9 cellular contexts compared by ENCODE assay signal in genomic region chr5:122156724-122157325, GRCh38. TPM values are rescaled to one million over a fixed set of nuclear protein-coding genes. Genes with fewer than 3 reads are reported as not detected.
DNase-seq lines count a peak whose midpoint lies in the region; ATAC-seq and TF ChIP-seq lines count a peak whose summit lies in the region.
"Had no signal": no experiment of that assay in that cellular context is flagged by ENCODE, and none has a peak within 500 bp of the region (broad histone marks: within the 10 kb centered on the region; RNA-seq: fewer than 3 reads in every experiment).

No MANE protein-coding gene starts in this region.

- DNase-seq in AG09319 (ENCODE audit: extremely low read depth, low read depth) (no peak), H4 (ENCODE audit: low spot score) (peak; percentile 53), SJCRH30 (peak; percentile 13 to 56), hepatocyte (ENCODE audit: low spot score) (peak; percentile 57), immature natural killer cell (no peak), middle frontal gyrus (ENCODE audit: extremely low spot score, low spot score) (no peak)
- DNase-seq in activated naive CD4-positive, alpha-beta T cell treated with anti-CD3 and anti-CD28 coated beads, Interleukin-2, amount 50 U/mL, for 72 hours (ENCODE audit: low spot score in 2 of 2) = no peak
- DNase-seq: naive B cell had no signal

- H3K27me3 ChIP-seq in SJCRH30 (no peaks in the 10 kb centered on the region), hepatocyte (no peaks in the 10 kb centered on the region)

- no peaks in the 10 kb centered on the region for H3K4me1 Mint-ChIP-seq in immature natural killer cell

- no peaks in the 10 kb centered on the region for H3K36me3 Mint-ChIP-seq in immature natural killer cell
- H3K36me3 Mint-ChIP-seq in activated naive CD4-positive, alpha-beta T cell treated with anti-CD3 and anti-CD28 coated beads, Interleukin-2, amount 50 U/mL, for 72 hours = no peaks in the 10 kb centered on the region
- H3K36me3 Mint-ChIP-seq: naive B cell had no signal

- no peak overlapping the region for H3K4me3 ChIP-seq in SJCRH30
- H3K4me3 ChIP-seq in hepatocyte = no peak overlapping the region

- ATAC-seq in GM21381 (IDR thresholded peaks at IDR 0.05; ENCODE audit: unreplicated experiment) = no peak
- no peak for ATAC-seq in activated naive CD4-positive, alpha-beta T cell treated with anti-CD3 and anti-CD28 coated beads, Interleukin-2, amount 50 U/mL, for 72 hours

- no peaks in the 10 kb centered on the region for H3K79me2 ChIP-seq in hepatocyte

- H3K9me3 Mint-ChIP-seq in immature natural killer cell = peaks cover 0 to 2% (median 0%) of the 10 kb centered on the region in 6 donors
- no peaks in the 10 kb centered on the region for H3K9me3 Mint-ChIP-seq in activated naive CD4-positive, alpha-beta T cell treated with anti-CD3 and anti-CD28 coated beads, Interleukin-2, amount 50 U/mL, for 72 hours
- H3K9me3 Mint-ChIP-seq: naive B cell had no signal

- H3K9me3 ChIP-seq in SJCRH30 (replicated peaks) (no peaks in the 10 kb centered on the region), hepatocyte (ENCODE audit: low read depth) (no peaks in the 10 kb centered on the region)

- H4K20me1 ChIP-seq in hepatocyte (ENCODE audit: insufficient read depth, poor library complexity, severe bottlenecking) = no peaks in the 10 kb centered on the region

- WGBS in hepatocyte (ENCODE audit: low lambda C conversion rate, missing lambda C conversion rate) = 29% methylated on average over 1 of the region's 1 CpG

- H3K4me1 ChIP-seq in SJCRH30 (no peaks in the 10 kb centered on the region), hepatocyte (ENCODE audit: insufficient read depth) (no peaks in the 10 kb centered on the region)

- peaks cover 0 to 2% (median 0%) of the 10 kb centered on the region in 3 donors for H3K27me3 Mint-ChIP-seq in immature natural killer cell (ENCODE audit: low read depth in 3 of 3)
- H3K27me3 Mint-ChIP-seq: naive B cell had no signal

- H3K27ac ChIP-seq in SJCRH30 (no peak overlapping the region), hepatocyte (no peak overlapping the region)

- H3K9me2 ChIP-seq in hepatocyte (replicated peaks; ENCODE audit: insufficient read depth) = no peaks in the 10 kb centered on the region

- H3K4me3 Mint-ChIP-seq in immature natural killer cell = no peak overlapping the region
- H3K4me3 Mint-ChIP-seq: naive B cell had no signal

- peak; percentile 52 for TF ChIP-seq CTCF in AG09319 (IDR thresholded peaks at IDR 0.05; ENCODE audit: low read depth, low read length)
- TF ChIP-seq CTCF in hepatocyte (IDR thresholded peaks at IDR 0.05; ENCODE audit: poor library complexity) = peak; percentile 63

- H2AFZ ChIP-seq in hepatocyte = no peak overlapping the region

- no peak overlapping the region for H3K27ac Mint-ChIP-seq in immature natural killer cell
- H3K27ac Mint-ChIP-seq in activated naive CD4-positive, alpha-beta T cell treated with anti-CD3 and anti-CD28 coated beads, Interleukin-2, amount 50 U/mL, for 72 hours = no peak overlapping the region
- H3K27ac Mint-ChIP-seq: naive B cell had no signal

- no peak overlapping the region for H3K4me2 ChIP-seq in hepatocyte

- H3K36me3 ChIP-seq in SJCRH30 (no peaks in the 10 kb centered on the region), hepatocyte (replicated peaks; ENCODE audit: insufficient read depth, low read depth) (no peaks in the 10 kb centered on the region)

RNA-seq across cellular contexts. Expression of gene ZNF474, which starts 27.5 kb away (rescaled TPM):
- 0.06 and 0.94 TPM in 2 replicates for total RNA-seq in H4 (2014; rRNA removed; shearing (Covaris generic))
- 0.16 and 0.51 TPM in 2 replicates for total RNA-seq in SJCRH30 (2014; rRNA removed; shearing (Covaris generic))
- 0.43 and 1.9 TPM in 2 replicates for total RNA-seq in hepatocyte
- 1.7 and 2.8 TPM in 2 replicates for polyA plus RNA-seq in hepatocyte
- polyA plus RNA-seq in immature natural killer cell = not detected
- under 1 TPM in 1 of 2 donors, not detected in 1; 0.12 TPM for total RNA-seq in activated naive CD4-positive, alpha-beta T cell treated with anti-CD3 and anti-CD28 coated beads, Interleukin-2, amount 50 U/mL, for 72 hours

Comparison
In these comparisons a context has a peak if more than half of its experiments do, and no peak if none do; other contexts are left out.
1. DNase-seq: peak in H4 (single experiment), SJCRH30 (2 of 2) and hepatocyte (single experiment); none in AG09319 (single experiment), immature natural killer cell (0 of 3), middle frontal gyrus (single experiment) and activated naive CD4-positive, alpha-beta T cell treated with anti-CD3 and anti-CD28 coated beads, Interleukin-2, amount 50 U/mL, for 72 hours (0 of 2).